ENCODE assay signal across 26 cellular contexts in genomic region chr17:18105027-18105426, GRCh38.
"Had no signal": no experiment of that assay in that cellular context is flagged by ENCODE, and none has a peak within 500 bp of the region (broad histone marks: within the 10 kb centered on the region; RNA-seq: fewer than 3 reads in every experiment).

No MANE protein-coding gene starts in this region.

- H3K4me1 ChIP-seq: SJCRH30 had no signal

- H3K36me3 Mint-ChIP-seq: activated naive CD4-positive, alpha-beta T cell treated with anti-CD3 and anti-CD28 coated beads, Interleukin-2, amount 50 U/mL, for 24 hours had no signal

- H3K27me3 ChIP-seq: brain microvascular endothelial cell, cardiac muscle cell, SJCRH30 had no signal

- H3K4me3 ChIP-seq: cardiac muscle cell, SJCRH30 had no signal

- H3K4me1 Mint-ChIP-seq: activated naive CD4-positive, alpha-beta T cell treated with anti-CD3 and anti-CD28 coated beads, Interleukin-2, amount 50 U/mL, for 24 hours had no signal

- H3K27ac ChIP-seq: brain microvascular endothelial cell, cardiac muscle cell, KMS-11, SJCRH30, VCaP had no signal

- H3K9ac ChIP-seq: KMS-11, SK-N-SH had no signal

- ATAC-seq: activated CD8-positive, alpha-beta T cell treated with anti-CD3 and anti-CD28 coated beads for 36 hours had no signal

- H3K9me3 Mint-ChIP-seq: activated CD8-positive, alpha-beta T cell treated with anti-CD3 and anti-CD28 coated beads for 36 hours; activated naive CD4-positive, alpha-beta T cell treated with anti-CD3 and anti-CD28 coated beads, Interleukin-2, amount 50 U/mL, for 24 hours; activated T-helper 1 cell treated with anti-CD3 and anti-CD28 coated beads, Interleukin-12 subunit alpha, Interleukin-12 subunit beta, Interleukin-2, Interleukin-4 antibody, amounts not matched to agents 30 ng/mL and 10 ng/mL and 1 ng/mL, durations not matched to agents 14 hours and 24 hours and 36 hours had no signal

- H3K4me3 Mint-ChIP-seq: activated CD8-positive, alpha-beta T cell treated with anti-CD3 and anti-CD28 coated beads for 36 hours; activated naive CD4-positive, alpha-beta T cell treated with anti-CD3 and anti-CD28 coated beads, Interleukin-2, amount 50 U/mL, for 24 hours; activated T-helper 1 cell treated with anti-CD3 and anti-CD28 coated beads, Interleukin-12 subunit alpha, Interleukin-12 subunit beta, Interleukin-2, Interleukin-4 antibody, amounts not matched to agents 30 ng/mL and 10 ng/mL and 1 ng/mL, durations not matched to agents 14 hours and 24 hours and 36 hours had no signal

- H3K9me3 ChIP-seq: SJCRH30, SK-N-SH had no signal

- H3K4me2 ChIP-seq: KMS-11, SK-N-SH had no signal

- H3K27me3 Mint-ChIP-seq: activated CD8-positive, alpha-beta T cell treated with anti-CD3 and anti-CD28 coated beads for 36 hours; activated naive CD4-positive, alpha-beta T cell treated with anti-CD3 and anti-CD28 coated beads, Interleukin-2, amount 50 U/mL, for 24 hours had no signal

- H3K27ac Mint-ChIP-seq: activated CD8-positive, alpha-beta T cell treated with anti-CD3 and anti-CD28 coated beads for 36 hours; activated naive CD4-positive, alpha-beta T cell treated with anti-CD3 and anti-CD28 coated beads, Interleukin-2, amount 50 U/mL, for 24 hours; activated T-helper 1 cell treated with anti-CD3 and anti-CD28 coated beads, Interleukin-12 subunit alpha, Interleukin-12 subunit beta, Interleukin-2, Interleukin-4 antibody, amounts not matched to agents 30 ng/mL and 10 ng/mL and 1 ng/mL, durations not matched to agents 14 hours and 24 hours and 36 hours had no signal

- DNase-seq: activated CD4-positive, alpha-beta T cell treated with anti-CD3 and anti-CD28 coated beads for 4 hours; activated CD8-positive, alpha-beta memory T cell treated with anti-CD3 and anti-CD28 coated beads, Interleukin-2, amount 50 U/mL, for 4 hours; activated CD8-positive, alpha-beta T cell treated with anti-CD3 and anti-CD28 coated beads for 36 hours; activated effector memory CD4-positive, alpha-beta T cell treated with Interleukin-2 at 50 U/mL for 16 hours; activated naive CD4-positive, alpha-beta T cell; amygdala; brain microvascular endothelial cell; MV-4-11; NCI-H1092 treated with DMSO at 0.1 percent for 48 hours; NCI-H1417 treated with DMSO at 0.1 percent for 48 hours; NCI-H1694; NCI-H2029; NCI-H2107; NCI-H2171 treated with DMSO at 0.1 percent for 48 hours; NCI-H345; NCI-H510A; NCI-H526 treated with DMSO at 0.1 percent for 48 hours; NCI-H82; SJCRH30; SK-N-SH; T-helper 1 cell had no signal
